In the genomic region with DNA sequence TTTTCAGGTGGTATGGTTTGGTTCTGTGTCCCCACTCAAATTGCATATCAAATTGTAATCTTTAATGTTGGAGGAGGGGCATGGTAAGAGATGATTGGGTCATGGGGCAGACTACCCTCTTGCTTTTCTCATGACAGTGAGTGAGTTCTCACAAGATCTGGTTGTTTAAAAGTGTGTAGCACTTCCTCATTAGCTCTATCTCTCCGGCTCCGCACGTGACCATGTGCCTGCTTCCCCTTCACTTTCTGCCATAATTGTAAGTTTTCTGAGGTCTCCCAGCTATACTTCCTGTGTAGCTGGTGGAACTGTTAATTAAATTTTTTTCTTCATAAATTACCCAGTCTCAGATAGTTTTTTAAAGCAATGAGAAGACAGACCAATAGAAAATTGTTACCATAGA, we compare ENCODE assay signal across 16 cellular contexts.
DNase-seq lines count a peak whose midpoint lies in the region; ATAC-seq, FAIRE-seq and TF ChIP-seq lines count a peak whose summit lies in the region.
"Had no signal": no experiment of that assay in that cellular context is flagged by ENCODE, and none has a peak within 500 bp of the region (broad histone marks: within the 10 kb centered on the region; RNA-seq: fewer than 3 reads in every experiment).

No MANE protein-coding gene starts in this region.

- CTCF ChIA-PET in SK-N-SH (lab: Yijun Ruan, JAX): no interaction called here

- peak overlapping the region; percentile 70 for H3K4me2 ChIP-seq in OCI-LY3 (ENCODE audit: low read length)
- H3K4me2 ChIP-seq in SK-N-SH: no peak overlapping the region

- peak overlapping the region; percentile 100 for H3K27ac ChIP-seq in OCI-LY3 (ENCODE audit: low read length)
- no peak overlapping the region for H3K27ac ChIP-seq in SK-N-SH (ENCODE audit: low read depth in 2 of 2, low read length in 1 of 2)
- H3K27ac ChIP-seq: cardiac muscle cell, gastroesophageal sphincter, transverse colon had no signal

- H3K79me2 ChIP-seq in OCI-LY3 (ENCODE audit: low read length): no peaks in the 10 kb centered on the region
- no peaks in the 10 kb centered on the region for H3K79me2 ChIP-seq in SK-N-SH (ENCODE audit: insufficient read depth)

- no peak for TF ChIP-seq CTCF in OCI-LY3 (IDR thresholded peaks at IDR 0.05; ENCODE audit: low read depth, low read length)
- no peak for TF ChIP-seq CTCF in SK-N-SH (IDR thresholded peaks at IDR 0.05)

- H3K9me3 ChIP-seq in OCI-LY3 (ENCODE audit: insufficient read depth, low read length) (0 out of 2 replicates have a peak, but pooled peaks cover 3% of the 10 kb centered on the region), SK-N-SH (no peaks in the 10 kb centered on the region)
- H3K9me3 ChIP-seq: gastroesophageal sphincter, transverse colon had no signal

- DNase-seq in GM12891 (ENCODE audit: insufficient read length, low spot score): no peak
- no peak for DNase-seq in SK-N-SH
- DNase-seq in cerebellum (ENCODE audit: low spot score): no peak
- no peak for DNase-seq in NCI-H345 treated with DMSO at 0.1 percent for 48 hours (lab: John Stamatoyannopoulos, UW; ENCODE audit: unreplicated experiment)
- DNase-seq in D341Med (ENCODE audit: low spot score): no peak
- DNase-seq: activated naive CD8-positive, alpha-beta T cell treated with anti-CD3 and anti-CD28 coated beads for 36 hours; NCI-H1092; NCI-H510A treated with DMSO at 0.1 percent for 48 hours; transverse colon had no signal

- peak overlapping the region; percentile 46 for H3K4me3 ChIP-seq in OCI-LY3 (ENCODE audit: low read length)
- no peak overlapping the region for H3K4me3 ChIP-seq in SK-N-SH (ENCODE audit: low read depth in 2 of 2, low read length in 1 of 2)
- H3K4me3 ChIP-seq: cardiac muscle cell, gastroesophageal sphincter, transverse colon had no signal

- no peak for TF ChIP-seq RAD21 in SK-N-SH (IDR thresholded peaks at IDR 0.05; ENCODE audit: low read length)

- H3K9me2 ChIP-seq in SK-N-SH: no peaks in the 10 kb centered on the region

- H4K20me1 ChIP-seq in OCI-LY3 (ENCODE audit: insufficient read depth, low read length) (no peaks in the 10 kb centered on the region), SK-N-SH (ENCODE audit: insufficient read depth) (no peaks in the 10 kb centered on the region)

- H3F3A ChIP-seq in SK-N-SH (replicated peaks; ENCODE audit: insufficient read depth): no peaks in the 10 kb centered on the region

- H2AFZ ChIP-seq in OCI-LY3 (ENCODE audit: low read depth, low read length): peak overlapping the region; percentile 91
- H2AFZ ChIP-seq in SK-N-SH (ENCODE audit: low read depth): no peak overlapping the region

- H3K4me1 ChIP-seq in OCI-LY3 (ENCODE audit: low read length) (peaks cover 29% of the 10 kb centered on the region), SK-N-SH (ENCODE audit: control insufficient read depth in 1 of 2, insufficient read depth in 2 of 2, low read depth in 1 of 2, low read length in 1 of 2) (no peaks in the 10 kb centered on the region)
- H3K4me1 ChIP-seq: gastroesophageal sphincter, transverse colon had no signal

- TF ChIP-seq POLR2A in GM12891 (IDR thresholded peaks at IDR 0.05; ENCODE audit: low read depth, low read length): no peak

- no peak for FAIRE-seq in GM12891 (lab: Jason Lieb, UNC)
- FAIRE-seq: HTR-8/SVneo had no signal

- ATAC-seq in GM21390 (IDR thresholded peaks at IDR 0.05; ENCODE audit: unreplicated experiment): peak; percentile 58
- ATAC-seq in HG03175 (IDR thresholded peaks at IDR 0.05; ENCODE audit: unreplicated experiment): peak; percentile 72
- ATAC-seq: gastroesophageal sphincter, Right ventricle myocardium inferior had no signal

- WGBS in SK-N-SH (ENCODE audit: low lambda C conversion rate): 73% methylated on average over 3 of the region's 3 CpGs

- TF ChIP-seq EP300 in SK-N-SH (IDR thresholded peaks at IDR 0.05; ENCODE audit: borderline replicate concordance in 1 of 2, low read depth in 1 of 2, low read length in 1 of 2): no peak

- POLR2A ChIA-PET in SK-N-SH (lab: Yijun Ruan, JAX): no interaction called here

- H3K36me3 ChIP-seq in OCI-LY3 (replicated peaks; ENCODE audit: low read depth, low read length): peaks cover 17% of the 10 kb centered on the region
- H3K36me3 ChIP-seq in SK-N-SH (replicated peaks in 1 of 2; ENCODE audit: control insufficient read depth in 1 of 2, insufficient read depth in 2 of 2, low read length in 1 of 2): no peaks in the 10 kb centered on the region
- H3K36me3 ChIP-seq: cardiac muscle cell, gastroesophageal sphincter, transverse colon had no signal

- no peaks in the 10 kb centered on the region for H3K27me3 ChIP-seq in OCI-LY3 (ENCODE audit: low read depth, low read length)
- H3K27me3 ChIP-seq in SK-N-SH (ENCODE audit: insufficient read depth): no peaks in the 10 kb centered on the region
- H3K27me3 ChIP-seq: cardiac muscle cell, gastroesophageal sphincter, transverse colon had no signal

- H3K9ac ChIP-seq in OCI-LY3 (ENCODE audit: low read length) (peak overlapping the region; percentile 70; the same call in 1 of the 2 replicates), SK-N-SH (no peak overlapping the region)

TF ChIP-seq in GM12891, 5 proteins besides CTCF, POLR2A, EP300 and RAD21:
- TF ChIP-seq PAX5 (IDR thresholded peaks at IDR 0.05; ENCODE audit: insufficient read depth, low read length, severe bottlenecking) (no peak), TAF1 (IDR thresholded peaks at IDR 0.05; ENCODE audit: low read depth, low read length) (no peak), POLR2AphosphoS5 (IDR thresholded peaks at IDR 0.05; ENCODE audit: low read depth, low read length) (no peak), SPI1 (IDR thresholded peaks at IDR 0.05; ENCODE audit: low read depth, low read length) (peak; percentile 79)

TF ChIP-seq in SK-N-SH, 30 proteins besides CTCF, POLR2A, EP300 and RAD21:
- TF ChIP-seq EZH2phosphoT487 (IDR thresholded peaks at IDR 0.05; ENCODE audit: borderline replicate concordance, low read depth) (no peak), JUND (IDR thresholded peaks at IDR 0.05) (no peak), GABPA (IDR thresholded peaks at IDR 0.05; ENCODE audit: low read depth) (no peak), FOSL2 (IDR thresholded peaks at IDR 0.05; ENCODE audit: borderline replicate concordance, low read depth) (no peak), FOXM1 (IDR thresholded peaks at IDR 0.05; ENCODE audit: low read depth) (no peak), TAF1 (IDR thresholded peaks at IDR 0.05; ENCODE audit: borderline replicate concordance, low read depth, low read length) (no peak), SIN3A (IDR thresholded peaks at IDR 0.05; ENCODE audit: borderline replicate concordance, low read depth, low read length) (no peak), FOXJ3 (CRISPR knock-in tag; IDR thresholded peaks at IDR 0.05) (no peak), YY1 (IDR thresholded peaks at IDR 0.05; ENCODE audit: low read depth) (no peak)
- TF ChIP-seq, protein P1, sequence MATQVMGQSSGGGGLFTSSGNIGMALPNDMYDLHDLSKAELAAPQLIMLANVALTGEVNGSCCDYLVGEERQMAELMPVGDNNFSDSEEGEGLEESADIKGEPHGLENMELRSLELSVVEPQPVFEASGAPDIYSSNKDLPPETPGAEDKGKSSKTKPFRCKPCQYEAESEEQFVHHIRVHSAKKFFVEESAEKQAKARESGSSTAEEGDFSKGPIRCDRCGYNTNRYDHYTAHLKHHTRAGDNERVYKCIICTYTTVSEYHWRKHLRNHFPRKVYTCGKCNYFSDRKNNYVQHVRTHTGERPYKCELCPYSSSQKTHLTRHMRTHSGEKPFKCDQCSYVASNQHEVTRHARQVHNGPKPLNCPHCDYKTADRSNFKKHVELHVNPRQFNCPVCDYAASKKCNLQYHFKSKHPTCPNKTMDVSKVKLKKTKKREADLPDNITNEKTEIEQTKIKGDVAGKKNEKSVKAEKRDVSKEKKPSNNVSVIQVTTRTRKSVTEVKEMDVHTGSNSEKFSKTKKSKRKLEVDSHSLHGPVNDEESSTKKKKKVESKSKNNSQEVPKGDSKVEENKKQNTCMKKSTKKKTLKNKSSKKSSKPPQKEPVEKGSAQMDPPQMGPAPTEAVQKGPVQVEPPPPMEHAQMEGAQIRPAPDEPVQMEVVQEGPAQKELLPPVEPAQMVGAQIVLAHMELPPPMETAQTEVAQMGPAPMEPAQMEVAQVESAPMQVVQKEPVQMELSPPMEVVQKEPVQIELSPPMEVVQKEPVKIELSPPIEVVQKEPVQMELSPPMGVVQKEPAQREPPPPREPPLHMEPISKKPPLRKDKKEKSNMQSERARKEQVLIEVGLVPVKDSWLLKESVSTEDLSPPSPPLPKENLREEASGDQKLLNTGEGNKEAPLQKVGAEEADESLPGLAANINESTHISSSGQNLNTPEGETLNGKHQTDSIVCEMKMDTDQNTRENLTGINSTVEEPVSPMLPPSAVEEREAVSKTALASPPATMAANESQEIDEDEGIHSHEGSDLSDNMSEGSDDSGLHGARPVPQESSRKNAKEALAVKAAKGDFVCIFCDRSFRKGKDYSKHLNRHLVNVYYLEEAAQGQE (IDR thresholded peaks at IDR 0.05; ENCODE audit: low read depth, low read length): no peak
- TF ChIP-seq, protein P2, sequence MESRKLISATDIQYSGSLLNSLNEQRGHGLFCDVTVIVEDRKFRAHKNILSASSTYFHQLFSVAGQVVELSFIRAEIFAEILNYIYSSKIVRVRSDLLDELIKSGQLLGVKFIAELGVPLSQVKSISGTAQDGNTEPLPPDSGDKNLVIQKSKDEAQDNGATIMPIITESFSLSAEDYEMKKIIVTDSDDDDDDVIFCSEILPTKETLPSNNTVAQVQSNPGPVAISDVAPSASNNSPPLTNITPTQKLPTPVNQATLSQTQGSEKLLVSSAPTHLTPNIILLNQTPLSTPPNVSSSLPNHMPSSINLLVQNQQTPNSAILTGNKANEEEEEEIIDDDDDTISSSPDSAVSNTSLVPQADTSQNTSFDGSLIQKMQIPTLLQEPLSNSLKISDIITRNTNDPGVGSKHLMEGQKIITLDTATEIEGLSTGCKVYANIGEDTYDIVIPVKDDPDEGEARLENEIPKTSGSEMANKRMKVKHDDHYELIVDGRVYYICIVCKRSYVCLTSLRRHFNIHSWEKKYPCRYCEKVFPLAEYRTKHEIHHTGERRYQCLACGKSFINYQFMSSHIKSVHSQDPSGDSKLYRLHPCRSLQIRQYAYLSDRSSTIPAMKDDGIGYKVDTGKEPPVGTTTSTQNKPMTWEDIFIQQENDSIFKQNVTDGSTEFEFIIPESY (IDR thresholded peaks at IDR 0.05; ENCODE audit: borderline replicate concordance, low read depth): no peak
